8 cellular contexts compared by ENCODE assay signal in the genomic region with DNA sequence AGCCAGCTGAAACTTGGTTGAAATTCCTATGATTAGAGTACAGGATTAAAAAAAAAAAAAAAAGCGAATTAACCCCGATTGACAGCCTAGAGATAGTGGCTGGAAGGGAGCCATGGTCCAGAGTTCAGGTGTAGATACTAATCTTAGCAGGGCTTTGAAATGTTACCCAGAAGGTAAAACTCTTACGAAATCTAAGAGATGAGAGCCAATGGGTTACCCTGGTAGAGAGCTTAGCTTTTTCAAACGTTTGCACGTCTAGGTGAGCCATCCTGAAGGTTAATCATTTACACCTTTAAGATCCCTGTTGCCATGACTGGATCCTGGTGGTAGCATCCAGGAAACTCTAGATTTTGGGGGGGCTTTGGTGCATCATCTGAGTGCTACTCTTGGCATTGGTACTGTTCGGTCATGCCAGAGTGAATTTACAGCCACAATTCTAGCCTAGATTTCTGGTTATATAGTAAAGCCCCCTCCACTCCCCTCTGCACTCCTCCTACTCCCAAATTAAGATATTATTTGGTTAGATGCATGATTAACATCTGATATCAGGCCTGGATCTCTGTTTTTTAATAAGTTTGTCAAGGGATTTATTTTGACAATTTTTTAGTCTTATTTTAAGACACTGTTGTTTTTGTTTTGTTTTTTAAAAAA. TPM values are rescaled to one million over a fixed set of nuclear protein-coding genes. Genes with fewer than 3 reads are reported as not detected.
A peak's percentile ranks its signal among the peaks of the same experiment; 100 is the strongest.
DNase-seq lines count a peak whose midpoint lies in the region; ATAC-seq and TF ChIP-seq lines count a peak whose summit lies in the region.

No MANE protein-coding gene starts in this region.

- H3K4me1 ChIP-seq in suprapubic skin = peaks cover 42% of the 10 kb centered on the region

- no peaks in the 10 kb centered on the region for H3K27me3 Mint-ChIP-seq in activated CD4-positive, alpha-beta T cell treated with anti-CD3 and anti-CD28 coated beads for 36 hours
- no peaks in the 10 kb centered on the region for H3K27me3 Mint-ChIP-seq in activated naive CD8-positive, alpha-beta T cell treated with anti-CD3 and anti-CD28 coated beads for 36 hours

- TF ChIP-seq CTCF in suprapubic skin (IDR thresholded peaks at IDR 0.05) = no peak

- no peak for TF ChIP-seq POLR2A in suprapubic skin (IDR thresholded peaks at IDR 0.05)

- intact Hi-C loops in activated CD4-positive, alpha-beta T cell treated with anti-CD3 and anti-CD28 coated beads for 36 hours (cut with DNase I, micrococcal nuclease) = loop anchor here in 1 of 2 experiments (10.0 kb wide), 2 partner anchors 455 to 525 kb away; partner anchors contain the start of genes COPS6, ZKSCAN1 and ZNF3
- intact Hi-C loops in left colon (cut with DNase I, micrococcal nuclease) = no loop called here

- H3K9me3 ChIP-seq in suprapubic skin = no peaks in the 10 kb centered on the region

- H3K36me3 Mint-ChIP-seq in activated CD4-positive, alpha-beta T cell treated with anti-CD3 and anti-CD28 coated beads for 36 hours (ENCODE audit: low read depth) = peaks cover 14% of the 10 kb centered on the region
- H3K36me3 Mint-ChIP-seq in activated naive CD8-positive, alpha-beta T cell treated with anti-CD3 and anti-CD28 coated beads for 36 hours = peaks cover 37% of the 10 kb centered on the region

- peaks cover 56% of the 10 kb centered on the region for H3K4me1 Mint-ChIP-seq in activated CD4-positive, alpha-beta T cell treated with anti-CD3 and anti-CD28 coated beads for 36 hours
- H3K4me1 Mint-ChIP-seq in activated naive CD8-positive, alpha-beta T cell treated with anti-CD3 and anti-CD28 coated beads for 36 hours = peaks cover 54% of the 10 kb centered on the region

- H3K27ac Mint-ChIP-seq in activated CD4-positive, alpha-beta T cell treated with anti-CD3 and anti-CD28 coated beads for 36 hours = peak overlapping the region; percentile 85
- peak overlapping the region; percentile 72 for H3K27ac Mint-ChIP-seq in activated naive CD8-positive, alpha-beta T cell treated with anti-CD3 and anti-CD28 coated beads for 36 hours

- no peaks in the 10 kb centered on the region for H3K27me3 ChIP-seq in suprapubic skin

- no peak for ATAC-seq in activated CD4-positive, alpha-beta T cell treated with anti-CD3 and anti-CD28 coated beads for 36 hours
- peak; percentile 61 for ATAC-seq in left colon

- POLR2A ChIA-PET in activated CD4-positive, alpha-beta T cell treated with anti-CD3 and anti-CD28 coated beads for 36 hours (lab: Charles Lee) = no interaction called here

- no peak for TF ChIP-seq EP300 in suprapubic skin (IDR thresholded peaks at IDR 0.05)

- H3K4me3 Mint-ChIP-seq in activated CD4-positive, alpha-beta T cell treated with anti-CD3 and anti-CD28 coated beads for 36 hours = peak overlapping the region; percentile 98
- H3K4me3 Mint-ChIP-seq in activated naive CD8-positive, alpha-beta T cell treated with anti-CD3 and anti-CD28 coated beads for 36 hours = peak overlapping the region; percentile 100

- peak overlapping the region; percentile 76 for H3K4me3 ChIP-seq in suprapubic skin

- 24% methylated on average over 6 of the region's 6 CpGs for WGBS in suprapubic skin

- DNase-seq in activated CD4-positive, alpha-beta T cell treated with anti-CD3 and anti-CD28 coated beads for 36 hours = no peak
- no peak for DNase-seq in activated CD4-positive, alpha-beta T cell treated with anti-CD3 and anti-CD28 coated beads, Interleukin-2, amount 50 U/mL, for 48 hours
- no peak for DNase-seq in activated naive CD8-positive, alpha-beta T cell treated with anti-CD3 and anti-CD28 coated beads for 36 hours
- peak; percentile 80 to 81 for DNase-seq in left colon
- DNase-seq in suprapubic skin (ENCODE audit: low spot score in 2 of 2) = no peak
- DNase-seq in NCI-H2107 treated with DMSO at 0.1 percent for 48 hours (lab: John Stamatoyannopoulos, UW; ENCODE audit: unreplicated experiment) = no peak
- no peak for DNase-seq in NK-92 (lab: John Stamatoyannopoulos, UW; ENCODE audit: unreplicated experiment)
- DNase-seq in NOMO-1 (lab: John Stamatoyannopoulos, UW; ENCODE audit: unreplicated experiment in 2 of 2) = no peak

- CTCF ChIA-PET in activated CD4-positive, alpha-beta T cell treated with anti-CD3 and anti-CD28 coated beads for 36 hours (lab: Charles Lee) = interaction anchor here (1.2 to 1.3 kb wide), 2 partner anchors 19 to 175 kb away, joined by 5 read pairs; no protein-coding TSS in a partner anchor

- no peaks in the 10 kb centered on the region for H3K9me3 Mint-ChIP-seq in activated CD4-positive, alpha-beta T cell treated with anti-CD3 and anti-CD28 coated beads for 36 hours (ENCODE audit: low read depth)
- H3K9me3 Mint-ChIP-seq in activated naive CD8-positive, alpha-beta T cell treated with anti-CD3 and anti-CD28 coated beads for 36 hours = no peaks in the 10 kb centered on the region

- H3K36me3 ChIP-seq in suprapubic skin = no peaks in the 10 kb centered on the region

- no peak overlapping the region for H3K27ac ChIP-seq in suprapubic skin

RNA-seq across cellular contexts. Expression of gene AGFG2, which starts 1.2 kb away (rescaled TPM):
- 10 to 100 TPM; 49.3 to 49.4 TPM for total RNA-seq in activated CD4-positive, alpha-beta T cell treated with anti-CD3 and anti-CD28 coated beads for 36 hours
- total RNA-seq in activated naive CD8-positive, alpha-beta T cell treated with anti-CD3 and anti-CD28 coated beads for 36 hours = 10 to 100 TPM; 52.4 to 55.4 TPM
- total RNA-seq in left colon (10 to 100 TPM; 65.0 to 75.5 TPM), suprapubic skin (10 to 100 TPM; 46.6 to 63.4 (median 52.9) TPM)

RNA-seq across cellular contexts. Expression of gene SAP25, which starts 33.5 kb away (rescaled TPM):
- 10 to 100 TPM in 1 of 2 experiments, 1 to 10 TPM in 1; 9.9 to 13.1 TPM for total RNA-seq in activated CD4-positive, alpha-beta T cell treated with anti-CD3 and anti-CD28 coated beads for 36 hours
- total RNA-seq in activated naive CD8-positive, alpha-beta T cell treated with anti-CD3 and anti-CD28 coated beads for 36 hours = 1 to 10 TPM; 4.4 to 6.0 TPM
- total RNA-seq in left colon (1 to 10 TPM; 1.1 TPM), suprapubic skin (1 to 10 TPM in 2 of 4 donors, not detected in 2; 2.7 to 3.8 TPM)

RNA-seq across cellular contexts. Expression of gene LRCH4, which starts 45.7 kb away (rescaled TPM):
- total RNA-seq in activated CD4-positive, alpha-beta T cell treated with anti-CD3 and anti-CD28 coated beads for 36 hours = 10 to 100 TPM; 70.3 to 71.7 TPM
- total RNA-seq in activated naive CD8-positive, alpha-beta T cell treated with anti-CD3 and anti-CD28 coated beads for 36 hours = 10 to 100 TPM; 65.6 to 68.1 TPM
- total RNA-seq in left colon = 10 to 100 TPM; 66.4 to 69.0 TPM
- total RNA-seq in suprapubic skin = 100 to 1,000 TPM in 1 of 4 donors, 10 to 100 TPM in 3; 37.6 to 101 (median 56.2) TPM

RNA-seq across cellular contexts. Expression of gene FBXO24, which starts 45.9 kb away (rescaled TPM):
- total RNA-seq in activated CD4-positive, alpha-beta T cell treated with anti-CD3 and anti-CD28 coated beads for 36 hours = 1 to 10 TPM; 1.4 to 2.1 TPM
- total RNA-seq in activated naive CD8-positive, alpha-beta T cell treated with anti-CD3 and anti-CD28 coated beads for 36 hours = under 1 TPM; 0.54 to 0.80 TPM
- under 1 TPM; 0.34 to 0.58 TPM for total RNA-seq in left colon
- 1 to 10 TPM in 1 of 4 donors, under 1 TPM in 3; 0.47 to 2.4 (median 0.57) TPM for total RNA-seq in suprapubic skin

RNA-seq across cellular contexts. Expression of gene NYAP1, which starts 56.5 kb away (rescaled TPM):
- total RNA-seq in activated CD4-positive, alpha-beta T cell treated with anti-CD3 and anti-CD28 coated beads for 36 hours = under 1 TPM; 0.21 to 0.56 TPM
- total RNA-seq in activated naive CD8-positive, alpha-beta T cell treated with anti-CD3 and anti-CD28 coated beads for 36 hours = under 1 TPM; 0.29 to 0.34 TPM
- total RNA-seq in left colon (under 1 TPM; 0.27 to 0.47 TPM), suprapubic skin (1 to 10 TPM in 1 of 4 donors, under 1 TPM in 3; 0.51 to 1.1 (median 0.67) TPM)

Comparison
In these comparisons a context has a peak if more than half of its experiments do, and no peak if none do; other contexts are left out.
1. DNase-seq: peak in left colon (2 of 2); none in activated CD4-positive, alpha-beta T cell treated with anti-CD3 and anti-CD28 coated beads for 36 hours (single experiment), activated CD4-positive, alpha-beta T cell treated with anti-CD3 and anti-CD28 coated beads, Interleukin-2, amount 50 U/mL, for 48 hours (0 of 2), activated naive CD8-positive, alpha-beta T cell treated with anti-CD3 and anti-CD28 coated beads for 36 hours (single experiment), suprapubic skin (0 of 2), NCI-H2107 treated with DMSO at 0.1 percent for 48 hours (single experiment), NK-92 (single experiment) and NOMO-1 (0 of 2).